8 cellular contexts compared by ENCODE assay signal in genomic region chr12:6851153-6851920, GRCh38.
DNase-seq lines count a peak whose midpoint lies in the region; ATAC-seq, FAIRE-seq and TF ChIP-seq lines count a peak whose summit lies in the region.

TSS of gene CDCA3 (minus strand) at chr12:6851286. CDS start at chr12:6850952, 334 bp downstream.

- no peak for TF ChIP-seq CTCF in AG09319 (IDR thresholded peaks at IDR 0.05; ENCODE audit: low read depth, low read length)

- peak; percentile 90 for FAIRE-seq in islet of Langerhans (lab: Jason Lieb, UNC)

- ATAC-seq in GM19035 (IDR thresholded peaks at IDR 0.05; ENCODE audit: unreplicated experiment) (peak; percentile 53), HG03354 (IDR thresholded peaks at IDR 0.05; ENCODE audit: poor library complexity, severe bottlenecking, unreplicated experiment) (peak; percentile 62)
- peak; percentile 47 to 52 for ATAC-seq in activated CD4-positive, CD25-positive, alpha-beta regulatory T cell treated with anti-CD3 and anti-CD28 coated beads, Interleukin-2, amount 50 U/mL, for 24 hours

- DNase-seq in AG09319 (ENCODE audit: extremely low read depth, low read depth) (peak; percentile 95), NCI-H446 treated with DMSO at 0.1 percent for 48 hours (lab: John Stamatoyannopoulos, UW) (peak; percentile 97), cerebellar cortex (ENCODE audit: low spot score) (peak; percentile 99)
- DNase-seq in stimulated activated CD4-positive, alpha-beta T cell treated with anti-CD3 and anti-CD28 coated beads, Interleukin-12 subunit alpha, Interleukin-12 subunit beta, amount 100 ng/mL, for 4 hours = peak; percentile 88

Comparison
In these comparisons a context has a peak if more than half of its experiments do, and no peak if none do; other contexts are left out.
1. Peak in every context shown above with its lines: DNase-seq and ATAC-seq.